Comparison of ENCODE assay signal across 1 cellular context in the genomic region with DNA sequence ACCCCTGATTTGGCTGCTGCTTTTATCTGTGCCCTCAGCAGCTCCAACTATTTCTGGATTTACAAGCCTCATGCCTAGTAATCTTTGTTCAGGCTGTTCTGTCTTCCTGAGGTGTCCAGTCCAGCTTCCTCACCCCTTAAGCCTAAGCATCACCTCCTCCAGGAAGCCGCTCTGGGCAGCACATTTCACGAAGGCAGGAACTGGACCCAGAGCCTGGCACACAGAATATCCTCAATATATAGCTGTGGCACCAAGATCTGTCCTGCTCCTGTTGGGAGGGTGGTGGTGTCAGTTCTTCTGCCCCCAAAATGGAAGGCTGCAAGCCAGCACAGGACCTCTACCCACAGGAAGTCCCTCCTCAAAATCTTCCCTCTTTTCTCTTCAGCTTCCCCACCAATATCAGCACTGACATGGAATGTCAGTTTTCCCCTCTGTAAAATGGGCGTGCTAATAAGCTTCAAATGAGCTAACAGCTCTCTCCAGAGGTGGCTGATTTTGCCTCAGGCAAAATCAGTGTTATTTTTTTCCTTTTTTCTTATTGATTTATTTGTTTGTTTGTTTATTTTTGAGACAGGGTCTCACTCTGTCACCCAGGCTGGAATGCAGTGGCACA.
A peak's percentile ranks its signal among the peaks of the same experiment; 100 is the strongest.
TF ChIP-seq lines count a peak whose summit lies in the region.

No MANE protein-coding gene starts in this region.

TF ChIP-seq in HepG2, 621 proteins besides CTCF, POLR2A, EP300 and RAD21:
- TF ChIP-seq NR1H2 (CRISPR knock-in tag; IDR thresholded peaks at IDR 0.05; ENCODE audit: borderline replicate concordance, low read depth) = no peak
- peak; percentile 80 for TF ChIP-seq ZNF629 (CRISPR knock-in tag; conservative IDR thresholded peaks at IDR 0.05)
TF ChIP-seq in HepG2: peak in this region for 1.
